7 cellular contexts compared by ENCODE assay signal in genomic region chr11:33808228-33808828, GRCh38. TPM values are rescaled to one million over a fixed set of nuclear protein-coding genes. Genes with fewer than 3 reads are reported as not detected.
A peak's percentile ranks its signal among the peaks of the same experiment; 100 is the strongest.
DNase-seq lines count a peak whose midpoint lies in the region; ATAC-seq and TF ChIP-seq lines count a peak whose summit lies in the region.

No MANE protein-coding gene starts in this region.

- H3K27ac ChIP-seq in dorsolateral prefrontal cortex (no peak overlapping the region), lower lobe of right lung (no peak overlapping the region)

- ATAC-seq in HG03460 (IDR thresholded peaks at IDR 0.05; ENCODE audit: unreplicated experiment) = peak; percentile 73
- ATAC-seq in lower lobe of right lung = peak; percentile 90 to 93

- in situ Hi-C loops in GM13976 (cut with MboI; ENCODE audit: low sequenced_read_pairs, unreplicated experiment) = no loop called here

- H3K4me1 ChIP-seq in lower lobe of right lung = no peaks in the 10 kb centered on the region

- H3K9me3 ChIP-seq in lower lobe of right lung = no peaks in the 10 kb centered on the region

- TF ChIP-seq CTCF in GM13976 (IDR thresholded peaks at IDR 0.05; ENCODE audit: borderline replicate concordance, control extremely low read depth, extremely low read depth, insufficient read depth, missing control alignments) = peak; percentile 89
- peak; percentile 78 to 99 (median 95) for TF ChIP-seq CTCF in dorsolateral prefrontal cortex (IDR thresholded peaks at IDR 0.05 in 54 of 56, conservative IDR thresholded peaks at IDR 0.05 in 2 of 56; ENCODE audit: low read depth in 1 of 56, partially characterized antibody in 56 of 56)
- peak; percentile 93 for TF ChIP-seq CTCF in lower lobe of right lung (IDR thresholded peaks at IDR 0.05)

- DNase-seq in GM13976 (ENCODE audit: low spot score) (peak; percentile 73), NCI-H748 (lab: John Stamatoyannopoulos, UW; ENCODE audit: unreplicated experiment) (peak; percentile 80), dorsolateral prefrontal cortex (peak; percentile 77 to 93 (median 90)), lower lobe of right lung (peak; percentile 82)
- peak; percentile 81 to 86 for DNase-seq in activated CD4-positive, alpha-beta T cell treated with anti-CD3 and anti-CD28 coated beads, Interleukin-2, amount 50 U/mL, for 24 hours (ENCODE audit: low read depth in 1 of 2, low spot score in 1 of 2)
- peak; percentile 82 for DNase-seq in stimulated activated CD8-positive, alpha-beta memory T cell treated with anti-CD3 and anti-CD28 coated beads, Interleukin-12 subunit alpha, Interleukin-12 subunit beta, amount 100 ng/mL, for 1 hour (ENCODE audit: low read depth)

- H3K4me3 ChIP-seq in dorsolateral prefrontal cortex (peak overlapping the region in 1 of 59 donors; percentile 1), lower lobe of right lung (no peak overlapping the region)

- H3K27me3 ChIP-seq in dorsolateral prefrontal cortex (peaks cover 0 to 4% (median 0%) of the 10 kb centered on the region in 45 donors), lower lobe of right lung (ENCODE audit: low read depth) (peaks cover 6% of the 10 kb centered on the region)

- intact Hi-C loops in dorsolateral prefrontal cortex (cut with DNase I) (loop anchor here in 1 of 2 donors (2.0 kb wide), 1 partner anchor 20 kb away; no protein-coding TSS in a partner anchor), lower lobe of right lung (cut with DNase I) (no loop called here)

- no peaks in the 10 kb centered on the region for H3K36me3 ChIP-seq in lower lobe of right lung

RNA-seq across cellular contexts. Expression of gene FBXO3, which starts 34.0 kb away (rescaled TPM):
- 10 to 100 TPM; 26.6 to 67.9 (median 53.5) TPM for total RNA-seq in dorsolateral prefrontal cortex
- 32.6 TPM for total RNA-seq in lower lobe of right lung
